In the genomic region with DNA sequence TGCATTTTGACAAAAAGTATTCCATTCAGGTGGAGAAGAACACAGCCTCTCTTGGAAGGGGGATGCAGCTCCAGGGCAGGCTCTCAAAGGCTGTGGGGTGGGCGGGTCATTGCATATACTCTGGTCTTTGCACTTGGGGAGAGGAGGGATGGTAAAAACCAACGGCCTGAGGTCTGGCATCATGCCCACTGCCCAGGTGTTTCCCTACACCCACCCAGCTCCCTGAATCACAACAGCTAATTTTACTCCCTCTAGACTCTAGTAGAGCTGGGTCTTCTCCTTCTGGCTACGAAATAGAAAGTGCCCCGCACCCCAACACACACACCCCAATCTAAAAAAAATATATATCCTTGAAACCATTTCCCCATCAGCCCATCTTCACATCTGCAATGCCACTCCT, we compare ENCODE assay signal across 9 cellular contexts. TPM values are rescaled to one million over a fixed set of nuclear protein-coding genes. Genes with fewer than 3 reads are reported as not detected.
A peak's percentile ranks its signal among the peaks of the same experiment; 100 is the strongest.
DNase-seq lines count a peak whose midpoint lies in the region; ATAC-seq and TF ChIP-seq lines count a peak whose summit lies in the region.
"Had no signal": no experiment of that assay in that cellular context is flagged by ENCODE, and none has a peak within 500 bp of the region (broad histone marks: within the 10 kb centered on the region; RNA-seq: fewer than 3 reads in every experiment).

No MANE protein-coding gene starts in this region.

- H3K36me3 Mint-ChIP-seq in CD14-positive monocyte (no peaks in the 10 kb centered on the region), nephron (ENCODE audit: low read depth) (no peaks in the 10 kb centered on the region)

- no peak for ATAC-seq in GM18519 (IDR thresholded peaks at IDR 0.05; ENCODE audit: low FRiP score, unreplicated experiment)

- H3K4me3 Mint-ChIP-seq in CD14-positive monocyte, result peak overlapping the region; percentile 72 to 86
- peak overlapping the region; percentile 62 to 82 (median 77) for H3K4me3 Mint-ChIP-seq in nephron

- H3K27ac ChIP-seq in ectodermal cell (ENCODE audit: insufficient read depth, low read depth, low read length, poor library complexity, severe bottlenecking), result no peak overlapping the region
- H3K27ac ChIP-seq: SK-N-MC had no signal

- TF ChIP-seq CTCF in CD14-positive monocyte (IDR thresholded peaks at IDR 0.05) (no peak), nephron (IDR thresholded peaks at IDR 0.05; ENCODE audit: unreplicated experiment in 3 of 3) (no peak)

- H3K27me3 Mint-ChIP-seq in CD14-positive monocyte (ENCODE audit: low read depth in 3 of 3) (peaks cover 36 to 46% (median 44%) of the 10 kb centered on the region in 3 donors), nephron (ENCODE audit: low read depth) (peaks cover 45% of the 10 kb centered on the region)

- H3K36me3 ChIP-seq in ectodermal cell (ENCODE audit: control insufficient read depth, insufficient read depth, low read length), result no peaks in the 10 kb centered on the region

- peak overlapping the region; percentile 77 for H3K4me3 ChIP-seq in ectodermal cell (ENCODE audit: insufficient read depth, low read depth, low read length)

- whole genome bisulfite sequencing in ectodermal cell, 2 experiments, result 88% methylated on average over 4 of the region's 4 CpGs

- H3K9me3 Mint-ChIP-seq in CD14-positive monocyte (peaks cover 0 to 10% (median under 1%) of the 10 kb centered on the region in 7 donors), nephron (no peaks in the 10 kb centered on the region)

- no peaks in the 10 kb centered on the region for H3K9me3 ChIP-seq in ectodermal cell (ENCODE audit: control insufficient read depth, low read length)

- intact Hi-C loops in CD14-positive monocyte (cut with micrococcal nuclease), result no loop called here

- H3K4me1 ChIP-seq in ectodermal cell (ENCODE audit: control insufficient read depth, insufficient read depth, low read length), result peaks cover 23% of the 10 kb centered on the region

- peaks cover 18% of the 10 kb centered on the region for H3K4me1 Mint-ChIP-seq in CD14-positive monocyte
- H3K4me1 Mint-ChIP-seq in nephron, result peaks cover 8% of the 10 kb centered on the region

- H3K27me3 ChIP-seq in ectodermal cell (ENCODE audit: control insufficient read depth, insufficient read depth, low read length, poor library complexity, severe bottlenecking), result peaks cover 6% of the 10 kb centered on the region

- no peak overlapping the region for H3K27ac Mint-ChIP-seq in CD14-positive monocyte
- no peak overlapping the region for H3K27ac Mint-ChIP-seq in nephron

- DNase-seq in CD14-positive monocyte (ENCODE audit: low spot score), result no peak
- DNase-seq in KBM-7, result peak; percentile 33
- no peak for DNase-seq in NCI-H2081 (lab: John Stamatoyannopoulos, UW)
- no peak for DNase-seq in NK-92 (lab: John Stamatoyannopoulos, UW; ENCODE audit: unreplicated experiment)
- no peak for DNase-seq in SW480 (ENCODE audit: low spot score)

- in situ Hi-C loops in KBM-7 (cut with MboI; ENCODE audit: low pct_unique_long_range_greater_than_20kb, low sequenced_read_pairs), result no loop called here

RNA-seq across cellular contexts. Expression of a gene that starts 1.0 kb away (rescaled TPM):
- polyA plus RNA-seq in CD14-positive monocyte, result 1 to 10 TPM in 1 of 2 donors, under 1 TPM in 1; 0.51 to 1.3 TPM
- polyA plus RNA-seq in ectodermal cell (2013, experiment 1 of 4), result 24.7 TPM
- 36.3 TPM for polyA plus RNA-seq in ectodermal cell (2013, experiment 2 of 4)
- polyA plus RNA-seq in ectodermal cell (2013, experiment 3 of 4), result 22.8 TPM
- polyA plus RNA-seq in ectodermal cell (2013, experiment 4 of 4), result 25.2 TPM
